In the genomic region with DNA sequence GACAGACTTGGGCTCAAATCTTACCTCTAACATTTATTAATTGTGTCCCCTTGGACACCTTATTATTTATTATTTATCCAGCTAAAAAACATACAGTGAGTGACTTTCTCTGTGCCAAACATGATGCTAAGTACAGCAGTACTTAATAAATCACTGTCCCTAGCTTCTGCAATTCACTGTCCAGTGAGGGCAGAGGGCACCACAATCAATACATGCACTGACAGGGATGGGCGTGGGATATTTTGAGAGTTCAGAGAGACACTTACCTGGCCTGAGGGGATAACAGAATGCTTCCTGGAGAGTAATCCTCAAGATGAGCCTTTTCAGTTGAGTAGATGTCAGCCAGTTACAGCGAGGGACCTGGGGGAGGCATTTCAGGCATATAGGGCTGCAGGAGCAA, we compare ENCODE assay signal across 32 cellular contexts. TPM values are rescaled to one million over a fixed set of nuclear protein-coding genes. Genes with fewer than 3 reads are reported as not detected.
A peak's percentile ranks its signal among the peaks of the same experiment; 100 is the strongest.
DNase-seq lines count a peak whose midpoint lies in the region; ATAC-seq, FAIRE-seq and TF ChIP-seq lines count a peak whose summit lies in the region.
"Had no signal": no experiment of that assay in that cellular context is flagged by ENCODE, and none has a peak within 500 bp of the region (broad histone marks: within the 10 kb centered on the region; RNA-seq: fewer than 3 reads in every experiment).

No MANE protein-coding gene starts in this region.

- H2BK15ac ChIP-seq in H1 (ENCODE audit: low read length), result no peak overlapping the region

- no peak for FAIRE-seq in H1 (lab: Jason Lieb, UNC)
- FAIRE-seq: A204.1, G401.6, GM12878, GM12892, GM18507 had no signal

- H3K79me2 ChIP-seq in GM23338 (replicated peaks; ENCODE audit: insufficient read depth), result no peaks in the 10 kb centered on the region
- H3K79me2 ChIP-seq in H1 (ENCODE audit: control insufficient read depth in 1 of 2, insufficient read depth in 2 of 2, low read length in 2 of 2), result no peaks in the 10 kb centered on the region

- H3K14ac ChIP-seq in H1 (ENCODE audit: insufficient read length), result no peak overlapping the region

- H3K4me1 Mint-ChIP-seq in GM23338, result peaks cover under 1% of the 10 kb centered on the region; the same call in 1 of the 3 replicates
- H3K4me1 Mint-ChIP-seq in natural killer cell treated with Interleukin-12 subunit alpha and Interleukin-12 subunit beta and Interleukin-15 and Interleukin-18, amount 100 ng/mL, for 72 hours (ENCODE audit: low read depth in 2 of 2), result peaks cover 5 to 7% of the 10 kb centered on the region in 2 donors
- H3K4me1 Mint-ChIP-seq: CD14-positive monocyte; CD4-positive, alpha-beta memory T cell; CD4-positive, CD25-positive, alpha-beta regulatory T cell; CD8-positive, alpha-beta memory T cell had no signal

- H3K4me1 ChIP-seq in GM23338 (ENCODE audit: insufficient read depth) (no peaks in the 10 kb centered on the region), H1 (replicated peaks in 1 of 4; ENCODE audit: control insufficient read depth in 3 of 4, insufficient read depth in 4 of 4, low read length in 3 of 4) (no peaks in the 10 kb centered on the region)
- H3K4me1 ChIP-seq: BE2C, BLaER1 had no signal

- H3F3A ChIP-seq in GM23338 (replicated peaks; ENCODE audit: low read depth), result no peaks in the 10 kb centered on the region

- no peaks in the 10 kb centered on the region for H3K9me3 ChIP-seq in H1 (ENCODE audit: insufficient read depth in 2 of 2, low read depth in 1 of 2, low read length in 1 of 2)
- H3K9me3 ChIP-seq: BE2C, BLaER1 had no signal

- H3K27ac Mint-ChIP-seq in GM23338, result no peak overlapping the region
- no peak overlapping the region for H3K27ac Mint-ChIP-seq in natural killer cell treated with Interleukin-12 subunit alpha and Interleukin-12 subunit beta and Interleukin-15 and Interleukin-18, amount 100 ng/mL, for 72 hours
- H3K27ac Mint-ChIP-seq: CD14-positive monocyte; CD4-positive, alpha-beta memory T cell; CD4-positive, CD25-positive, alpha-beta regulatory T cell; CD8-positive, alpha-beta memory T cell had no signal

- no peak for TF ChIP-seq CTCF in GM23338 (conservative IDR thresholded peaks at IDR 0.05; ENCODE audit: low read depth in 2 of 2)
- TF ChIP-seq CTCF in H1 (IDR thresholded peaks at IDR 0.05; ENCODE audit: control extremely low read depth in 1 of 3, insufficient read depth in 1 of 3, low read depth in 1 of 3, low read length in 3 of 3), result no peak

- no peak overlapping the region for H2BK20ac ChIP-seq in H1 (ENCODE audit: low read length)

- TF ChIP-seq EP300 in H1 (IDR thresholded peaks at IDR 0.05; ENCODE audit: borderline replicate concordance in 1 of 2, low read depth in 2 of 2, low read length in 2 of 2), result no peak

- no peaks in the 10 kb centered on the region; the same call in 1 of the 2 replicates for H3K9me2 ChIP-seq in GM23338 (ENCODE audit: insufficient read depth)

- no peaks in the 10 kb centered on the region for H3K27me3 Mint-ChIP-seq in GM23338 (ENCODE audit: insufficient read depth, low read depth, poor library complexity)
- peaks cover 31 to 52% of the 10 kb centered on the region in 2 donors for H3K27me3 Mint-ChIP-seq in natural killer cell treated with Interleukin-12 subunit alpha and Interleukin-12 subunit beta and Interleukin-15 and Interleukin-18, amount 100 ng/mL, for 72 hours

- H3K36me3 ChIP-seq in GM23338 (ENCODE audit: insufficient read depth) (no peaks in the 10 kb centered on the region), H1 (ENCODE audit: control insufficient read depth in 2 of 4, insufficient read depth in 4 of 4, low read length in 3 of 4) (no peaks in the 10 kb centered on the region)
- H3K36me3 ChIP-seq: BE2C, BLaER1 had no signal

- no peaks in the 10 kb centered on the region for H3K23me2 ChIP-seq in H1 (ENCODE audit: low read depth, low read length)

- no peak overlapping the region for H3K4ac ChIP-seq in H1 (replicated peaks; ENCODE audit: insufficient read length, low read depth, low read length)

- no peak overlapping the region for H3K4me3 ChIP-seq in GM23338
- no peak overlapping the region for H3K4me3 ChIP-seq in H1 (ENCODE audit: extremely low read depth in 1 of 4, insufficient read depth in 2 of 4, low read depth in 3 of 4, low read length in 4 of 4)
- H3K4me3 ChIP-seq: BLaER1, GM12878 had no signal

- H2AFZ ChIP-seq in GM23338, result peak overlapping the region; percentile 38; the same call in 1 of the 2 replicates
- peak overlapping the region; percentile 67 for H2AFZ ChIP-seq in H1 (ENCODE audit: low read length)

- H4K20me1 ChIP-seq in GM23338 (replicated peaks; ENCODE audit: insufficient read depth) (no peaks in the 10 kb centered on the region), H1 (replicated peaks in 1 of 2; ENCODE audit: control insufficient read depth in 1 of 2, insufficient read depth in 2 of 2, low read length in 2 of 2) (no peaks in the 10 kb centered on the region)
- H4K20me1 ChIP-seq: BLaER1 had no signal

- DNase-seq in ELF-1 (ENCODE audit: low read depth, low spot score) (peak; percentile 5), GM23338 (ENCODE audit: low spot score) (no peak), H1 (ENCODE audit: low read depth in 1 of 2, low spot score in 2 of 2) (no peak), left lobe of liver (ENCODE audit: low spot score) (no peak), NOMO-1 treated with DMSO at 0.1 percent for 48 hours (lab: John Stamatoyannopoulos, UW; ENCODE audit: unreplicated experiment) (no peak), GF-D8 (lab: John Stamatoyannopoulos, UW) (no peak)
- DNase-seq in natural killer cell treated with Interleukin-12 subunit alpha and Interleukin-12 subunit beta and Interleukin-15 and Interleukin-18, amount 100 ng/mL, for 72 hours (ENCODE audit: low spot score), result no peak
- DNase-seq: 8988T; ACHN; BE2C; C1 segment of cervical spinal cord; CD4-positive, alpha-beta memory T cell; CD4-positive, CD25-positive, alpha-beta regulatory T cell; CD8-positive, alpha-beta memory T cell; COR-L47; DMS 273 treated with DMSO at 0.1 percent for 48 hours; DMS153; DMS53; DMS79; DND-41; EL had no signal

- no peak overlapping the region for H3K27ac ChIP-seq in GM23338 (ENCODE audit: low read depth)
- no peak overlapping the region; the same call in 1 of the 2 replicates for H3K27ac ChIP-seq in H1 (ENCODE audit: low read depth, low read length)
- H3K27ac ChIP-seq: BLaER1 had no signal

- H3K23ac ChIP-seq in H1 (ENCODE audit: insufficient read length), result no peak overlapping the region

- H3K56ac ChIP-seq in H1 (replicated peaks; ENCODE audit: insufficient read length, low read depth, low read length), result no peak overlapping the region

- CTCF ChIA-PET in H1 (lab: Charles Lee; ENCODE audit: partially characterized antibody), result no interaction called here

- H3K18ac ChIP-seq in H1 (ENCODE audit: extremely low read depth, low read length), result no peak overlapping the region

- WGBS in H1 (ENCODE audit: extremely low coverage in 1 of 2, insufficient coverage in 1 of 2, insufficient read length in 1 of 2, insufficient replicate concordance in 2 of 2, low coverage in 1 of 2, low lambda C conversion rate in 2 of 2, missing lambda C conversion rate in 1 of 2), 2 experiments, result 87% methylated on average over 2 of the region's 2 CpGs; no CpG with 5 or more reads in 1 of the 2 experiments

- H3K4me2 ChIP-seq in GM23338 (no peak overlapping the region), H1 (ENCODE audit: insufficient read depth in 1 of 2, low read depth in 2 of 2, low read length in 2 of 2) (no peak overlapping the region)
- H3K4me2 ChIP-seq: BLaER1 had no signal

- no peak for TF ChIP-seq POLR2A in H1 (IDR thresholded peaks at IDR 0.05; ENCODE audit: control extremely low read depth in 1 of 2, low read depth in 2 of 2, low read length in 2 of 2)

- H3K9me3 Mint-ChIP-seq in GM23338, result peaks cover 10% of the 10 kb centered on the region; the same call in 2 of the 3 replicates
- H3K9me3 Mint-ChIP-seq in natural killer cell treated with Interleukin-12 subunit alpha and Interleukin-12 subunit beta and Interleukin-15 and Interleukin-18, amount 100 ng/mL, for 72 hours, result peaks cover 5% of the 10 kb centered on the region

- no peak overlapping the region for H2BK5ac ChIP-seq in H1 (ENCODE audit: low read depth, low read length)

- no peak overlapping the region; the same call in 1 of the 2 replicates for H4K8ac ChIP-seq in H1 (ENCODE audit: extremely low read depth, insufficient read depth, low read length)

- H3K9ac ChIP-seq in H1 (replicated peaks in 1 of 4; ENCODE audit: extremely low read depth in 1 of 4, low read depth in 3 of 4, low read length in 3 of 4), result no peak overlapping the region
- H3K9ac ChIP-seq: BLaER1 had no signal

- H3K27me3 ChIP-seq in GM23338 (ENCODE audit: insufficient read depth), result no peaks in the 10 kb centered on the region
- H3K27me3 ChIP-seq in H1 (replicated peaks in 1 of 4; ENCODE audit: control insufficient read depth in 3 of 4, extremely low read depth in 1 of 4, insufficient read depth in 3 of 4, low read length in 3 of 4), result no peaks in the 10 kb centered on the region
- H3K27me3 ChIP-seq: BLaER1 had no signal

- H3K79me1 ChIP-seq in H1 (ENCODE audit: low read depth, low read length), result no peaks in the 10 kb centered on the region

- H3K4me3 Mint-ChIP-seq in GM23338, result no peak overlapping the region
- H3K4me3 Mint-ChIP-seq in natural killer cell treated with Interleukin-12 subunit alpha and Interleukin-12 subunit beta and Interleukin-15 and Interleukin-18, amount 100 ng/mL, for 72 hours, result no peak overlapping the region
- H3K4me3 Mint-ChIP-seq: CD14-positive monocyte; CD4-positive, alpha-beta memory T cell; CD4-positive, CD25-positive, alpha-beta regulatory T cell; CD8-positive, alpha-beta memory T cell had no signal

- no peak overlapping the region for H2AK5ac ChIP-seq in H1 (ENCODE audit: low read depth, low read length)

- no peak overlapping the region for H2BK12ac ChIP-seq in H1 (ENCODE audit: low read depth, low read length)

- ATAC-seq in GM23338 (no peak), left lobe of liver (peak; percentile 91), HG02870 (IDR thresholded peaks at IDR 0.05; ENCODE audit: unreplicated experiment) (no peak)
- no peak for ATAC-seq in natural killer cell treated with Interleukin-12 subunit alpha and Interleukin-12 subunit beta and Interleukin-15 and Interleukin-18, amount 100 ng/mL, for 72 hours
- ATAC-seq: GM12878 had no signal

- POLR2A ChIA-PET in H1 (lab: Charles Lee; ENCODE audit: partially characterized antibody), result no interaction called here

- no peak overlapping the region for H4K5ac ChIP-seq in H1 (ENCODE audit: insufficient read length, low read depth, low read length)

- no peak overlapping the region for H4K91ac ChIP-seq in H1 (replicated peaks; ENCODE audit: insufficient read length, low read length)

- no peak for TF ChIP-seq RAD21 in H1 (IDR thresholded peaks at IDR 0.05 in 1 of 2, conservative IDR thresholded peaks at IDR 0.05 in 1 of 2; ENCODE audit: low read depth in 2 of 2, low read length in 2 of 2)

- peaks cover 7% of the 10 kb centered on the region; the same call in 2 of the 3 replicates for H3K36me3 Mint-ChIP-seq in GM23338 (ENCODE audit: low read depth)
- peaks cover 23% of the 10 kb centered on the region for H3K36me3 Mint-ChIP-seq in natural killer cell treated with Interleukin-12 subunit alpha and Interleukin-12 subunit beta and Interleukin-15 and Interleukin-18, amount 100 ng/mL, for 72 hours
- H3K36me3 Mint-ChIP-seq: CD14-positive monocyte; CD4-positive, alpha-beta memory T cell; CD8-positive, alpha-beta memory T cell had no signal

- no peak overlapping the region for H2BK120ac ChIP-seq in H1 (replicated peaks; ENCODE audit: low read depth, low read length)

RNA-seq across cellular contexts. Expression of a gene that starts 9.3 kb away (rescaled TPM):
- not detected in 2 replicates for total RNA-seq in GM23338 (2014; rRNA removed; shearing (Covaris generic))
- polyA plus RNA-seq in GM23338 (2016; fragmentation: Nextera tagmentation; extraction: Ambion mirVana), result not detected in 2 replicates
- not detected in 2 replicates for total RNA-seq in H1 (2021; fragmentation: NEBNext Ultra II Directional; extraction: Animal tissue kit (Norgen Biotek cat#: 25700))
- polyA plus RNA-seq in H1 (2011; rRNA removed), result not detected in 2 replicates
- polyA plus RNA-seq in H1 (2011; cell fraction: cytosol; rRNA removed), result not detected
- polyA plus RNA-seq in H1 (2011; cell fraction: nucleus; rRNA removed), result not detected
- polyA plus RNA-seq in H1 (2012, experiment 1 of 2), result not detected in 4 replicates
- not detected for polyA plus RNA-seq in H1 (2012, experiment 2 of 2)
- not detected for polyA plus RNA-seq in H1 (2013, experiment 1 of 2)
- not detected for polyA plus RNA-seq in H1 (2013, experiment 2 of 2)
- not detected in 2 replicates for polyA minus RNA-seq in H1 (2011; rRNA and poly(A)+ RNA removed)
- not detected for polyA minus RNA-seq in H1 (2011; cell fraction: cytosol; rRNA and poly(A)+ RNA removed)
- not detected for polyA minus RNA-seq in H1 (2011; cell fraction: nucleus; rRNA and poly(A)+ RNA removed)
- total RNA-seq in left lobe of liver, result not detected
- total RNA-seq in natural killer cell treated with Interleukin-12 subunit alpha and Interleukin-12 subunit beta and Interleukin-15 and Interleukin-18, amount 100 ng/mL, for 72 hours, result not detected
- total RNA-seq: A673; CD4-positive, alpha-beta memory T cell; CD4-positive, CD25-positive, alpha-beta regulatory T cell; CD8-positive, alpha-beta memory T cell; Daoy; GM12878 had no signal
- polyA plus RNA-seq: AG04450; CD14-positive monocyte; CD4-positive, alpha-beta memory T cell; CD4-positive, CD25-positive, alpha-beta regulatory T cell; CD8-positive, alpha-beta memory T cell; GM12878 had no signal

RNA-seq across cellular contexts. Expression of a gene that starts 25.6 kb away (rescaled TPM):
- total RNA-seq in GM23338 (2014; rRNA removed; shearing (Covaris generic)), result not detected in 2 replicates
- polyA plus RNA-seq in GM23338 (2016; fragmentation: Nextera tagmentation; extraction: Ambion mirVana) (not detected in 2 replicates), H1 (2011; rRNA removed) (not detected in 2 replicates)
- not detected in 2 replicates for total RNA-seq in H1 (2021; fragmentation: NEBNext Ultra II Directional; extraction: Animal tissue kit (Norgen Biotek cat#: 25700))
- not detected for polyA plus RNA-seq in H1 (2011; cell fraction: cytosol; rRNA removed)
- not detected for polyA plus RNA-seq in H1 (2011; cell fraction: nucleus; rRNA removed)
- polyA plus RNA-seq in H1 (2012, experiment 1 of 2), result not detected in 4 replicates
- polyA plus RNA-seq in H1 (2012, experiment 2 of 2), result not detected
- not detected for polyA plus RNA-seq in H1 (2013, experiment 1 of 2)
- not detected for polyA plus RNA-seq in H1 (2013, experiment 2 of 2)
- not detected in 2 replicates for polyA minus RNA-seq in H1 (2011; rRNA and poly(A)+ RNA removed)
- polyA minus RNA-seq in H1 (2011; cell fraction: cytosol; rRNA and poly(A)+ RNA removed), result not detected
- not detected for polyA minus RNA-seq in H1 (2011; cell fraction: nucleus; rRNA and poly(A)+ RNA removed)
- total RNA-seq in left lobe of liver, result not detected
- total RNA-seq in natural killer cell treated with Interleukin-12 subunit alpha and Interleukin-12 subunit beta and Interleukin-15 and Interleukin-18, amount 100 ng/mL, for 72 hours, result not detected
- total RNA-seq: A673; CD4-positive, alpha-beta memory T cell; CD4-positive, CD25-positive, alpha-beta regulatory T cell; CD8-positive, alpha-beta memory T cell; Daoy; GM12878 had no signal
- polyA plus RNA-seq: AG04450; CD14-positive monocyte; CD4-positive, alpha-beta memory T cell; CD4-positive, CD25-positive, alpha-beta regulatory T cell; CD8-positive, alpha-beta memory T cell; GM12878 had no signal

RNA-seq across cellular contexts. Expression of a gene that starts 43.8 kb away (rescaled TPM):
- not detected in 2 replicates for total RNA-seq in GM23338 (2014; rRNA removed; shearing (Covaris generic))
- not detected in 2 replicates for polyA plus RNA-seq in GM23338 (2016; fragmentation: Nextera tagmentation; extraction: Ambion mirVana)
- not detected in 2 replicates for total RNA-seq in H1 (2021; fragmentation: NEBNext Ultra II Directional; extraction: Animal tissue kit (Norgen Biotek cat#: 25700))
- not detected in 2 replicates for polyA plus RNA-seq in H1 (2011; rRNA removed)
- not detected for polyA plus RNA-seq in H1 (2011; cell fraction: cytosol; rRNA removed)
- not detected for polyA plus RNA-seq in H1 (2011; cell fraction: nucleus; rRNA removed)
- polyA plus RNA-seq in H1 (2012, experiment 1 of 2), result not detected in 4 replicates
- not detected for polyA plus RNA-seq in H1 (2012, experiment 2 of 2)
- polyA plus RNA-seq in H1 (2013, experiment 1 of 2), result not detected
- polyA plus RNA-seq in H1 (2013, experiment 2 of 2), result not detected
- polyA minus RNA-seq in H1 (2011; rRNA and poly(A)+ RNA removed), result not detected in 2 replicates
- polyA minus RNA-seq in H1 (2011; cell fraction: cytosol; rRNA and poly(A)+ RNA removed), result not detected
- not detected for polyA minus RNA-seq in H1 (2011; cell fraction: nucleus; rRNA and poly(A)+ RNA removed)
- total RNA-seq in left lobe of liver, result not detected
- not detected for total RNA-seq in natural killer cell treated with Interleukin-12 subunit alpha and Interleukin-12 subunit beta and Interleukin-15 and Interleukin-18, amount 100 ng/mL, for 72 hours
- total RNA-seq: A673; CD4-positive, alpha-beta memory T cell; CD4-positive, CD25-positive, alpha-beta regulatory T cell; CD8-positive, alpha-beta memory T cell; Daoy; GM12878 had no signal
- polyA plus RNA-seq: AG04450; CD14-positive monocyte; CD4-positive, alpha-beta memory T cell; CD4-positive, CD25-positive, alpha-beta regulatory T cell; CD8-positive, alpha-beta memory T cell; GM12878 had no signal
